ENCODE assay signal across 11 cellular contexts in genomic region chr4:4855293-4856070, GRCh38. TPM values are rescaled to one million over a fixed set of nuclear protein-coding genes. Genes with fewer than 3 reads are reported as not detected.
A peak's percentile ranks its signal among the peaks of the same experiment; 100 is the strongest.
DNase-seq lines count a peak whose midpoint lies in the region; ATAC-seq and TF ChIP-seq lines count a peak whose summit lies in the region.
"Had no signal": no experiment of that assay in that cellular context is flagged by ENCODE, and none has a peak within 500 bp of the region (broad histone marks: within the 10 kb centered on the region; RNA-seq: fewer than 3 reads in every experiment).

No MANE protein-coding gene starts in this region.

- no peak overlapping the region for H3K4me3 Mint-ChIP-seq in activated CD4-positive, alpha-beta memory T cell treated with anti-CD3 and anti-CD28 coated beads, Interleukin-2, amount 10 ng/mL, durations not matched to agents 7 days and 5 days
- H3K4me3 Mint-ChIP-seq in memory B cell = no peak overlapping the region

- H3K36me3 Mint-ChIP-seq in activated CD4-positive, alpha-beta memory T cell treated with anti-CD3 and anti-CD28 coated beads, Interleukin-2, amount 10 ng/mL, durations not matched to agents 7 days and 5 days (ENCODE audit: low read depth) = peaks cover 6% of the 10 kb centered on the region
- H3K36me3 Mint-ChIP-seq in memory B cell = peaks cover 7% of the 10 kb centered on the region

- H3K4me3 ChIP-seq in left ventricle myocardium inferior (peak overlapping the region; percentile 58), upper lobe of right lung (no peak overlapping the region)
- H3K4me3 ChIP-seq: body of pancreas had no signal

- H3K27ac Mint-ChIP-seq in activated CD4-positive, alpha-beta memory T cell treated with anti-CD3 and anti-CD28 coated beads, Interleukin-2, amount 10 ng/mL, durations not matched to agents 7 days and 5 days = peak overlapping the region; percentile 40
- H3K27ac Mint-ChIP-seq in memory B cell = peak overlapping the region; percentile 75

- H3K4me1 ChIP-seq in left ventricle myocardium inferior (peaks cover 66% of the 10 kb centered on the region), upper lobe of right lung (peaks cover 21% of the 10 kb centered on the region)

- CTCF ChIA-PET in activated CD4-positive, alpha-beta memory T cell treated with anti-CD3 and anti-CD28 coated beads, Interleukin-2, amount 10 ng/mL, durations not matched to agents 7 days and 5 days (lab: Charles Lee) = interaction anchor here (0.6 kb wide), 1 partner anchor 9 kb away, joined by 4 read pairs; no protein-coding TSS in a partner anchor

- no peaks in the 10 kb centered on the region for H3K9me3 Mint-ChIP-seq in activated CD4-positive, alpha-beta memory T cell treated with anti-CD3 and anti-CD28 coated beads, Interleukin-2, amount 10 ng/mL, durations not matched to agents 7 days and 5 days
- H3K9me3 Mint-ChIP-seq in memory B cell = no peaks in the 10 kb centered on the region

- peaks cover 99% of the 10 kb centered on the region for H3K27me3 ChIP-seq in left ventricle myocardium inferior (ENCODE audit: low read depth)
- H3K27me3 ChIP-seq in upper lobe of right lung = peaks cover 93% of the 10 kb centered on the region

- H3K4me1 Mint-ChIP-seq in activated CD4-positive, alpha-beta memory T cell treated with anti-CD3 and anti-CD28 coated beads, Interleukin-2, amount 10 ng/mL, durations not matched to agents 7 days and 5 days = peaks cover 20% of the 10 kb centered on the region
- peaks cover 16% of the 10 kb centered on the region for H3K4me1 Mint-ChIP-seq in memory B cell

- H3K36me3 ChIP-seq in left ventricle myocardium inferior (no peaks in the 10 kb centered on the region), upper lobe of right lung (no peaks in the 10 kb centered on the region)

- TF ChIP-seq CTCF in left ventricle myocardium inferior (IDR thresholded peaks at IDR 0.05; ENCODE audit: borderline replicate concordance) (no peak), upper lobe of right lung (IDR thresholded peaks at IDR 0.05) (no peak)

- H3K9me3 ChIP-seq in left ventricle myocardium inferior (replicated peaks) (no peaks in the 10 kb centered on the region), upper lobe of right lung (no peaks in the 10 kb centered on the region)
- H3K9me3 ChIP-seq: body of pancreas had no signal

- H3K27me3 Mint-ChIP-seq in activated CD4-positive, alpha-beta memory T cell treated with anti-CD3 and anti-CD28 coated beads, Interleukin-2, amount 10 ng/mL, durations not matched to agents 7 days and 5 days = peaks cover 71% of the 10 kb centered on the region
- peaks cover 26% of the 10 kb centered on the region for H3K27me3 Mint-ChIP-seq in memory B cell

- ATAC-seq in left ventricle myocardium superior (no peak), memory B cell (ENCODE audit: low read depth) (no peak), upper lobe of right lung (no peak), GM18858 (IDR thresholded peaks at IDR 0.05; ENCODE audit: unreplicated experiment) (no peak)
- ATAC-seq: body of pancreas had no signal

- no peak for DNase-seq in left ventricle myocardium inferior
- no peak for DNase-seq in left ventricle myocardium superior
- no peak for DNase-seq in activated CD4-positive, alpha-beta memory T cell treated with anti-CD3 and anti-CD28 coated beads, Interleukin-2, amount 10 ng/mL, durations not matched to agents 7 days and 5 days
- DNase-seq in memory B cell (ENCODE audit: low spot score in 2 of 2) = no peak
- DNase-seq in upper lobe of right lung = peak; percentile 12
- DNase-seq in middle frontal gyrus (ENCODE audit: extremely low spot score, low spot score) = no peak
- no peak for DNase-seq in NCI-H510A treated with DMSO at 0.1 percent for 48 hours (lab: John Stamatoyannopoulos, UW)
- DNase-seq: NCI-H1048, nucleus accumbens had no signal

- POLR2A ChIA-PET in activated CD4-positive, alpha-beta memory T cell treated with anti-CD3 and anti-CD28 coated beads, Interleukin-2, amount 10 ng/mL, durations not matched to agents 7 days and 5 days (lab: Charles Lee) = no interaction called here

- intact Hi-C loops in left ventricle myocardium inferior (cut with micrococcal nuclease) = no loop called here
- intact Hi-C loops in left ventricle myocardium superior (cut with micrococcal nuclease) = no loop called here
- intact Hi-C loops in upper lobe of right lung (cut with DNase I) = no loop called here

- H3K27ac ChIP-seq in left ventricle myocardium inferior (replicated peaks) = no peak overlapping the region
- no peak overlapping the region for H3K27ac ChIP-seq in upper lobe of right lung
- H3K27ac ChIP-seq: body of pancreas had no signal

RNA-seq across cellular contexts. Expression of gene MSX1, which starts 4.0 kb away (rescaled TPM):
- total RNA-seq in left ventricle myocardium inferior = 3.4 TPM
- 4.1 TPM for total RNA-seq in left ventricle myocardium superior
- not detected for total RNA-seq in activated CD4-positive, alpha-beta memory T cell treated with anti-CD3 and anti-CD28 coated beads, Interleukin-2, amount 10 ng/mL, durations not matched to agents 7 days and 5 days
- total RNA-seq in upper lobe of right lung = 2.5 TPM
